Comparison of ENCODE assay signal across 1 cellular context in the genomic region with DNA sequence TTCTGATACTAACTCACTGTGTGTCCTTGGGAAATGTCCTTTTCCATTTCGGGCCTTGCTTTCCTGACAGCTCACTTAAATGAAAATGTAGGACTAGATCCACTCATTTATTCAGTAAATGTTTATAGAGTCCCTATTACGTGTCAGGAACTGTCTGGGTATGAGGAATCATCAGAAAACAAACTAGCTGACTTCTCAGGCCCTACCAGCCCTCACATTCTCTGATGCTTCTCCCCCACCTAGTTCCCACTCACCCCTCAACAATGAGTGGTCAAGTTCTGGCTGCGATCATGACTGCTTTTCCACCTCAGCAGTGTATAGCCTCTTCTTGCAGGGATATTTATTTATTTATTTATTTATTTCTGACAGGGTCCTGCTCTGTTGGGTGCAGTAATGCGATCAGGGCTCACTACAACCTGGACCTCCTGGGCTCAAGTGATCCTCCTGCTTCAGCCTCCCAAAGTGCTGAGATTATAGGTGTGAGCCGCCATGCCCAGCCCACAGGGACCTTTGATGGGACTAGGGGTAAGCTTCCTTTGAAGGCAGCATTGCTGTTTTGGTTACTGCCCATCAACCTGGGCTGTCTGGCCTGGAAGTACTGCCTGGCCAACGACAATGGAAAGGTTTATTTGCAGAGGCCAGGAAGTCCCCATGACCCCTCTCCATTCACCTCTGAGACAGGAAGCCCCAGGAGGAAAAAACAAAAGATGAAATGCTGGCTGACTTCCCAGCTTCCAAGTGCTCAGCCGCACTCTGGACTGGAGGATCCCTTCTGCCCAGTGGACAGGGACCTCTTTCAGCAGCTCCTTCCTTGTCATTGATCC.
TF ChIP-seq lines count a peak whose summit lies in the region.

No MANE protein-coding gene starts in this region.

TF ChIP-seq in A549, 52 proteins besides CTCF, POLR2A, EP300 and RAD21 (continued from another document):
- TF ChIP-seq, protein P1, sequence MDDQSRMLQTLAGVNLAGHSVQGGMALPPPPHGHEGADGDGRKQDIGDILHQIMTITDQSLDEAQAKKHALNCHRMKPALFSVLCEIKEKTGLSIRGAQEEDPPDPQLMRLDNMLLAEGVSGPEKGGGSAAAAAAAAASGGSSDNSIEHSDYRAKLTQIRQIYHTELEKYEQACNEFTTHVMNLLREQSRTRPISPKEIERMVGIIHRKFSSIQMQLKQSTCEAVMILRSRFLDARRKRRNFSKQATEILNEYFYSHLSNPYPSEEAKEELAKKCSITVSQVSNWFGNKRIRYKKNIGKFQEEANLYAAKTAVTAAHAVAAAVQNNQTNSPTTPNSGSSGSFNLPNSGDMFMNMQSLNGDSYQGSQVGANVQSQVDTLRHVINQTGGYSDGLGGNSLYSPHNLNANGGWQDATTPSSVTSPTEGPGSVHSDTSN (IDR thresholded peaks at IDR 0.05) = no peak
- TF ChIP-seq HDAC2 (IDR thresholded peaks at IDR 0.05) (no peak), ZFP36 (IDR thresholded peaks at IDR 0.05; ENCODE audit: borderline replicate concordance, partially characterized antibody) (no peak)
- TF ChIP-seq, protein P2, sequence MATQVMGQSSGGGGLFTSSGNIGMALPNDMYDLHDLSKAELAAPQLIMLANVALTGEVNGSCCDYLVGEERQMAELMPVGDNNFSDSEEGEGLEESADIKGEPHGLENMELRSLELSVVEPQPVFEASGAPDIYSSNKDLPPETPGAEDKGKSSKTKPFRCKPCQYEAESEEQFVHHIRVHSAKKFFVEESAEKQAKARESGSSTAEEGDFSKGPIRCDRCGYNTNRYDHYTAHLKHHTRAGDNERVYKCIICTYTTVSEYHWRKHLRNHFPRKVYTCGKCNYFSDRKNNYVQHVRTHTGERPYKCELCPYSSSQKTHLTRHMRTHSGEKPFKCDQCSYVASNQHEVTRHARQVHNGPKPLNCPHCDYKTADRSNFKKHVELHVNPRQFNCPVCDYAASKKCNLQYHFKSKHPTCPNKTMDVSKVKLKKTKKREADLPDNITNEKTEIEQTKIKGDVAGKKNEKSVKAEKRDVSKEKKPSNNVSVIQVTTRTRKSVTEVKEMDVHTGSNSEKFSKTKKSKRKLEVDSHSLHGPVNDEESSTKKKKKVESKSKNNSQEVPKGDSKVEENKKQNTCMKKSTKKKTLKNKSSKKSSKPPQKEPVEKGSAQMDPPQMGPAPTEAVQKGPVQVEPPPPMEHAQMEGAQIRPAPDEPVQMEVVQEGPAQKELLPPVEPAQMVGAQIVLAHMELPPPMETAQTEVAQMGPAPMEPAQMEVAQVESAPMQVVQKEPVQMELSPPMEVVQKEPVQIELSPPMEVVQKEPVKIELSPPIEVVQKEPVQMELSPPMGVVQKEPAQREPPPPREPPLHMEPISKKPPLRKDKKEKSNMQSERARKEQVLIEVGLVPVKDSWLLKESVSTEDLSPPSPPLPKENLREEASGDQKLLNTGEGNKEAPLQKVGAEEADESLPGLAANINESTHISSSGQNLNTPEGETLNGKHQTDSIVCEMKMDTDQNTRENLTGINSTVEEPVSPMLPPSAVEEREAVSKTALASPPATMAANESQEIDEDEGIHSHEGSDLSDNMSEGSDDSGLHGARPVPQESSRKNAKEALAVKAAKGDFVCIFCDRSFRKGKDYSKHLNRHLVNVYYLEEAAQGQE (IDR thresholded peaks at IDR 0.05) = no peak
